In genomic region chr7:17580141-17580540, GRCh38 we compare ENCODE assay signal across 16 cellular contexts.
DNase-seq lines count a peak whose midpoint lies in the region; TF ChIP-seq lines count a peak whose summit lies in the region.
"Had no signal": no experiment of that assay in that cellular context is flagged by ENCODE, and none has a peak within 500 bp of the region (broad histone marks: within the 10 kb centered on the region; RNA-seq: fewer than 3 reads in every experiment).

No MANE protein-coding gene starts in this region.

- no peaks in the 10 kb centered on the region for H3K36me3 ChIP-seq in MG63
- H3K36me3 ChIP-seq: WERI-Rb-1 had no signal

- TF ChIP-seq CTCF in epithelial cell of esophagus (IDR thresholded peaks at IDR 0.05; ENCODE audit: insufficient read depth, low read depth, low read length, missing control alignments): no peak

- DNase-seq in Ammon's horn (ENCODE audit: low spot score): peak; percentile 54
- peak; percentile 84 for DNase-seq in MG63
- peak; percentile 90 for DNase-seq in epithelial cell of esophagus (ENCODE audit: low read depth)
- peak; percentile 73 for DNase-seq in non-pigmented ciliary epithelial cell (ENCODE audit: low read depth)
- no peak for DNase-seq in NCI-H1092 (lab: John Stamatoyannopoulos, UW)
- DNase-seq in GM19240 (ENCODE audit: insufficient read length, low spot score): no peak
- DNase-seq in pons (ENCODE audit: low spot score): no peak
- no peak for DNase-seq in NCI-H1930 (lab: John Stamatoyannopoulos, UW)
- DNase-seq: activated T-cell treated with anti-CD3 and anti-CD28 coated beads, Interleukin-2, amount 50 U/mL, for 1 hour; CD4-positive, alpha-beta memory T cell; GDM1; GOT3; naive B cell; right cardiac atrium; stimulated activated naive CD8-positive, alpha-beta T cell treated with anti-CD3 and anti-CD28 coated beads, Interleukin-15, amount 100 ng/mL, for 72 hours; WERI-Rb-1 had no signal

- no peak overlapping the region for H3K4me3 ChIP-seq in MG63
- H3K4me3 ChIP-seq in epithelial cell of esophagus (ENCODE audit: low read length): no peak overlapping the region

- H3K27me3 ChIP-seq in MG63: no peaks in the 10 kb centered on the region

- peaks cover 10% of the 10 kb centered on the region; the same call in 1 of the 2 replicates for H3K9me3 ChIP-seq in MG63

Comparison
In these comparisons a context has a peak if more than half of its experiments do, and no peak if none do; other contexts are left out.
1. DNase-seq: peak in Ammon's horn (single experiment), MG63 (single experiment), epithelial cell of esophagus (single experiment) and non-pigmented ciliary epithelial cell (single experiment); none in NCI-H1092 (single experiment), GM19240 (single experiment), pons (single experiment) and NCI-H1930 (0 of 2).